In the genomic region with DNA sequence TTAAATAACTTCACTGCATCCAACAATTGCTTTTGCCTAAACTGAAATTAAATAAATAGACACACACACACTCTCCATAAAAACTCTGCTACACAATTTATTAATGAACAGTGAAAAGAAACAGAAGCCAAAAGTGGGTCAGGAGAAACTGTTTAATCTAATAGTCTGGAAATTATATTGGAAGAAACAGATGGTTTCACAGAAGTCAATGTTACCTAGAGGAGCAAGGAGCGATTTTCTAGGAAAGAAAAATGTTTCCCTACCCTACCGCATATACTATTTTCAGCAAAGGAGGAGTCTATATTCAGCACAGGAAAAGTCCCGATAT, we compare ENCODE assay signal across 13 cellular contexts. TPM values are rescaled to one million over a fixed set of nuclear protein-coding genes. Genes with fewer than 3 reads are reported as not detected.
DNase-seq lines count a peak whose midpoint lies in the region; ATAC-seq and TF ChIP-seq lines count a peak whose summit lies in the region.
"Had no signal": no experiment of that assay in that cellular context is flagged by ENCODE, and none has a peak within 500 bp of the region (broad histone marks: within the 10 kb centered on the region; RNA-seq: fewer than 3 reads in every experiment).

No MANE protein-coding gene starts in this region.

- no peaks in the 10 kb centered on the region for H3K27me3 Mint-ChIP-seq in activated naive CD8-positive, alpha-beta T cell
- no peaks in the 10 kb centered on the region for H3K27me3 Mint-ChIP-seq in naive B cell

- no TSS peak for BruUV-seq in A673 (replicated peaks; lab: Mats Ljungman, UMichigan)

- peaks cover 66% of the 10 kb centered on the region for H3F3A ChIP-seq in GM23248 (ENCODE audit: insufficient read depth)

- H2AFZ ChIP-seq in GM23248, result no peak overlapping the region
- H2AFZ ChIP-seq: parathyroid adenoma had no signal

- in situ Hi-C loops in GM23248 (cut with MboI), result no loop called here

- H3K9me3 Mint-ChIP-seq in activated naive CD8-positive, alpha-beta T cell (ENCODE audit: low read depth), result no peaks in the 10 kb centered on the region
- H3K9me3 Mint-ChIP-seq in naive B cell, result peaks cover 0 to 1% (median 0%) of the 10 kb centered on the region in 7 donors

- POLR2A ChIA-PET in A673 (lab: Charles Lee; ENCODE audit: low non-redundant PET), result no interaction called here

- H3K36me3 Mint-ChIP-seq in activated naive CD8-positive, alpha-beta T cell, result peaks cover 32% of the 10 kb centered on the region
- H3K36me3 Mint-ChIP-seq in naive B cell, result peaks cover 7 to 11% of the 10 kb centered on the region in 2 donors

- no peak overlapping the region for H3K9ac ChIP-seq in GM23248
- H3K9ac ChIP-seq: parathyroid adenoma had no signal

- no peaks in the 10 kb centered on the region for H3K9me3 ChIP-seq in A673 (ENCODE audit: low read depth, low read length, poor library complexity, severe bottlenecking)
- no peaks in the 10 kb centered on the region for H3K9me3 ChIP-seq in GM23248 (ENCODE audit: low read depth)

- CTCF ChIA-PET in A673 (lab: Charles Lee), result no interaction called here

- H3K4me3 ChIP-seq in A673 (ENCODE audit: low read depth, low read length, poor library complexity, severe bottlenecking) (no peak overlapping the region), GM23248 (no peak overlapping the region)

- H3K9me2 ChIP-seq in GM23248 (ENCODE audit: insufficient read depth), result no peaks in the 10 kb centered on the region

- H3K27me3 ChIP-seq in A673 (replicated peaks; ENCODE audit: insufficient read depth, low read depth, low read length, poor library complexity) (no peaks in the 10 kb centered on the region), GM23248 (replicated peaks; ENCODE audit: insufficient read depth) (no peaks in the 10 kb centered on the region)

- H3K27ac ChIP-seq in A673 (ENCODE audit: low read depth, low read length, poor library complexity, severe bottlenecking), result no peak overlapping the region
- H3K27ac ChIP-seq in GM23248, result no peak overlapping the region
- H3K27ac ChIP-seq: parathyroid adenoma, WERI-Rb-1 had no signal

- H3K4me2 ChIP-seq in GM23248 (ENCODE audit: unreplicated experiment), result peak overlapping the region; percentile 45

- H4K20me1 ChIP-seq in GM23248 (ENCODE audit: insufficient read depth), result no peaks in the 10 kb centered on the region

- H3K27ac Mint-ChIP-seq in activated naive CD8-positive, alpha-beta T cell, result peak overlapping the region; percentile 78
- H3K27ac Mint-ChIP-seq in naive B cell, result peak overlapping the region; percentile 54 to 90 (median 84)

- ATAC-seq in naive B cell (ENCODE audit: low read depth in 2 of 2) (no peak), HG03521 (IDR thresholded peaks at IDR 0.05; ENCODE audit: unreplicated experiment) (no peak)

- WGBS in GM23248 (ENCODE audit: low coverage in 1 of 2, low lambda C conversion rate in 2 of 2, missing lambda C conversion rate in 2 of 2), 2 experiments, result 97 to 98% methylated on average over 3 of the region's 3 CpGs

- H3K36me3 ChIP-seq in A673 (ENCODE audit: insufficient read depth, low read length, poor library complexity, severe bottlenecking) (no peaks in the 10 kb centered on the region), GM23248 (ENCODE audit: low read depth) (0 out of 2 replicates have a peak, but pooled peaks cover 5% of the 10 kb centered on the region)
- H3K36me3 ChIP-seq: WERI-Rb-1 had no signal

- peaks cover 31% of the 10 kb centered on the region for H3K4me1 ChIP-seq in A673 (ENCODE audit: insufficient read depth, low read length, poor library complexity, severe bottlenecking)
- peaks cover 89% of the 10 kb centered on the region for H3K4me1 ChIP-seq in GM23248 (ENCODE audit: insufficient read depth)
- H3K4me1 ChIP-seq: parathyroid adenoma had no signal

- peak overlapping the region; percentile 66 for H3K4me3 Mint-ChIP-seq in activated naive CD8-positive, alpha-beta T cell
- peak overlapping the region; percentile 43 to 93 (median 76) for H3K4me3 Mint-ChIP-seq in naive B cell

- peaks cover 83% of the 10 kb centered on the region for H3K4me1 Mint-ChIP-seq in activated naive CD8-positive, alpha-beta T cell (ENCODE audit: low read depth)
- H3K4me1 Mint-ChIP-seq in naive B cell, result peaks cover 42 to 90% (median 47%) of the 10 kb centered on the region in 3 donors

- intact Hi-C loops in A673 (cut with micrococcal nuclease; ENCODE audit: unreplicated experiment), result loop anchor here (2.0 kb wide), 1 partner anchor 53 kb away; no protein-coding TSS in a partner anchor

- H3K79me2 ChIP-seq in GM23248 (ENCODE audit: insufficient read depth), result peaks cover 73% of the 10 kb centered on the region
- H3K79me2 ChIP-seq: parathyroid adenoma had no signal

- DNase-seq in A673 (ENCODE audit: low spot score) (peak; percentile 40), GM23248 (no peak), naive B cell (no peak), middle frontal gyrus (ENCODE audit: extremely low spot score, low spot score) (no peak), NCI-H2171 treated with DMSO at 0.1 percent for 48 hours (lab: John Stamatoyannopoulos, UW) (no peak), inferior parietal cortex (ENCODE audit: extremely low spot score) (no peak)
- DNase-seq: amygdala, erythroblast, NCI-H2029, WERI-Rb-1 had no signal

- TF ChIP-seq CTCF in A673 (conservative IDR thresholded peaks at IDR 0.05; ENCODE audit: low read depth, low read length), result no peak

RNA-seq across cellular contexts. Expression of a gene that starts 32.0 kb away (rescaled TPM):
- total RNA-seq in A673 (2021), result 0.60 and 1.2 TPM in 2 replicates
- total RNA-seq in GM23248 (2014; rRNA removed; shearing (Covaris generic)), result 62.3 and 77.7 TPM in 2 replicates
- polyA plus RNA-seq in GM23248 (2016; fragmentation: Nextera tagmentation; extraction: Ambion mirVana) (42.9 and 43.1 TPM in 2 replicates), naive B cell (ENCODE audit: low read depth in 6 of 6) (100 to 1,000 TPM in 3 of 6 donors, 10 to 100 TPM in 3; 63.0 to 147 (median 106) TPM)

Comparison
In these comparisons a context has a peak if more than half of its experiments do, and no peak if none do; other contexts are left out.
1. RNA of a gene that starts 32.0 kb away (total RNA-seq): 62.3 to 77.7 TPM in GM23248; 0.60 to 1.2 TPM in A673; every median in the first group is over 10 times any median in the second.